Comparison of ENCODE assay signal across 8 cellular contexts in the genomic region with DNA sequence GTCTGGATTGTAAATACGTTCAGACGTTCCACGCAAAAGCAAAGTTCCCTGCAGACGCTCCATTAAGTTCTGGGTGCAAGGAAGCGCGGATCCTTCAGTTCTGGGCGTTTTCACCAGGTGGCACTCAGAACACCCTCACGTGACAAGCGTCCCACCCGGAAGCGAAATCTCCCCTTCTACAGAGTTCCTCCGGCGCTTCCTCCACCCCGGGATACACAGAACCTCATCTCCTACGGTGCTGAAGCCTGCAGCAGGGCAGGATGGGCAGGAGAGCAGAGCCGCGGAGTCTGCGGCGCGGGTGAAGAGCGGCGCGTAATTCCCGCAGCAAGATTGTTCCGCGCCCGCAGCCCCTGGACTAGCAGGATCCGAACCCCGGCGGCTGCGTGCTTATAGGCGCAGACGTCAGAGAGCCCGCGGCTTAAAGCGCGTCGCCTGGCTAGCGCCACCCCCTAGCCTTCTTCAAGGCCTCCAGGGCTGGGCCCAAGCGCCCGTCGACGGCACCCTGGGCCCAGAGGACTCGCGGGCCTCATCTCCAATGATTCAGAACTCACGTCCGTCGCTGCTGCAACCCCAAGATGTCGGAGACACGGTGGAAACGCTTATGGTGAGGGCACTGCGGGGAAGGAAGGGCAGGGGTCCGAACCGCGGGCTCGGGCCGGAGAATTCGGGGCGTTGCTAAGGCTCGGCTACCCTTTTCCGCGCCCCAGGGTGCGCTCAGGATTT. TPM values are rescaled to one million over a fixed set of nuclear protein-coding genes. Genes with fewer than 3 reads are reported as not detected.
A peak's percentile ranks its signal among the peaks of the same experiment; 100 is the strongest.
DNase-seq lines count a peak whose midpoint lies in the region; ATAC-seq, FAIRE-seq and TF ChIP-seq lines count a peak whose summit lies in the region.

A gene with protein sequence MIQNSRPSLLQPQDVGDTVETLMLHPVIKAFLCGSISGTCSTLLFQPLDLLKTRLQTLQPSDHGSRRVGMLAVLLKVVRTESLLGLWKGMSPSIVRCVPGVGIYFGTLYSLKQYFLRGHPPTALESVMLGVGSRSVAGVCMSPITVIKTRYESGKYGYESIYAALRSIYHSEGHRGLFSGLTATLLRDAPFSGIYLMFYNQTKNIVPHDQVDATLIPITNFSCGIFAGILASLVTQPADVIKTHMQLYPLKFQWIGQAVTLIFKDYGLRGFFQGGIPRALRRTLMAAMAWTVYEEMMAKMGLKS (plus strand): TSS at position 181 of the 723 bp plus-strand sequence. CDS start 355 bp downstream, at position 536.

- H3K4me1 ChIP-seq in H9 (ENCODE audit: insufficient read depth, low read length) (no peaks in the 10 kb centered on the region), parathyroid adenoma (peaks cover 17% of the 10 kb centered on the region), upper lobe of left lung (peaks cover 13 to 41% (median 25%) of the 10 kb centered on the region in 4 donors)

- TF ChIP-seq POLR2A in upper lobe of left lung (IDR thresholded peaks at IDR 0.05) = peak in 2 of 4 donors; percentile 36 to 64

- no CpG with 5 or more reads among the region's 63 CpGs for WGBS in H9 (ENCODE audit: extremely low coverage, insufficient read length, low lambda C conversion rate)
- WGBS in upper lobe of left lung, 2 donors = 0% methylated on average over 9 to 46 of the region's 63 CpGs

- H3K79me1 ChIP-seq in H9 (ENCODE audit: insufficient read depth, low read depth, low read length, poor library complexity, severe bottlenecking) = peaks cover 7% of the 10 kb centered on the region

- TF ChIP-seq EP300 in upper lobe of left lung (IDR thresholded peaks at IDR 0.05) = no peak

- H3K56ac ChIP-seq in H9 (ENCODE audit: insufficient read length, low read depth, low read length) = no peak within 1 kb of the TSS

- H4K5ac ChIP-seq in H9 (ENCODE audit: insufficient read length, low read depth, low read length) = no peak within 1 kb of the TSS

- H4K8ac ChIP-seq in H9 (replicated peaks; ENCODE audit: insufficient read length, low read depth, low read length) = no peak within 1 kb of the TSS

- H3K9me3 ChIP-seq in H9 (ENCODE audit: control insufficient read depth, low read depth, low read length) (no peaks in the 10 kb centered on the region), parathyroid adenoma (ENCODE audit: control insufficient read depth, low read length) (no peaks in the 10 kb centered on the region), upper lobe of left lung (no peaks in the 10 kb centered on the region)

- peak within 1 kb of the TSS; percentile 66 for H3K4me3 ChIP-seq in parathyroid adenoma (ENCODE audit: low read depth, low read length)
- peak within 1 kb of the TSS; percentile 67 to 94 (median 88) for H3K4me3 ChIP-seq in upper lobe of left lung

- H2BK15ac ChIP-seq in H9 (ENCODE audit: low read depth, low read length) = no peak within 1 kb of the TSS

- peaks cover 2% of the 10 kb centered on the region for H3K23me2 ChIP-seq in H9 (ENCODE audit: insufficient read length, low read depth, low read length, poor library complexity, severe bottlenecking)

- H2BK5ac ChIP-seq in H9 (ENCODE audit: insufficient read length, low read length) = no peak within 1 kb of the TSS

- peak within 1 kb of the TSS; percentile 90 for H3K18ac ChIP-seq in H9 (ENCODE audit: insufficient read length, low read depth, low read length)

- no peaks in the 10 kb centered on the region for H3K36me3 ChIP-seq in parathyroid adenoma (ENCODE audit: control insufficient read depth, insufficient read depth, low read length)
- H3K36me3 ChIP-seq in upper lobe of left lung = no peaks in the 10 kb centered on the region

- no peak within 1 kb of the TSS for H2BK20ac ChIP-seq in H9 (ENCODE audit: low read depth, low read length, poor library complexity, severe bottlenecking)

- DNase-seq in H9 (peak; percentile 88), NAMALWA (ENCODE audit: low spot score) (peak; percentile 92), glomerular endothelial cell (ENCODE audit: extremely low read depth, low read depth, low spot score) (no peak), upper lobe of left lung (peak; percentile 87 to 93), SIG-M5 treated with dmso at 0.1 percent for 504 hours (lab: John Stamatoyannopoulos, UW; ENCODE audit: unreplicated experiment) (no peak)
- DNase-seq in activated T-helper 9 cell treated with anti-CD3 and anti-CD28 coated beads, Interleukin-2, amount 50 U/mL, for 16 hours (ENCODE audit: low read depth) = peak; percentile 73

- no peaks in the 10 kb centered on the region for H3K9me3 Mint-ChIP-seq in H9

- no peak within 1 kb of the TSS for H2BK12ac ChIP-seq in H9 (ENCODE audit: insufficient read length, low read depth, low read length)

- peak; percentile 93 to 94 for ATAC-seq in upper lobe of left lung (ENCODE audit: low FRiP score in 2 of 2)

- peak; percentile 57 for FAIRE-seq in G401.6 (lab: Jason Lieb, UNC)

- H3K14ac ChIP-seq in H9 (ENCODE audit: insufficient read depth, low read length) = peak within 1 kb of the TSS; percentile 94

- H4K91ac ChIP-seq in H9 (ENCODE audit: insufficient read length, low read depth, low read length) = peak within 1 kb of the TSS; percentile 88

- H3K23ac ChIP-seq in H9 (ENCODE audit: insufficient read length, low read depth, low read length) = no peak within 1 kb of the TSS

- H2AK5ac ChIP-seq in H9 (ENCODE audit: insufficient read length, low read length) = no peak within 1 kb of the TSS

- no peak within 1 kb of the TSS for H2BK120ac ChIP-seq in H9 (ENCODE audit: low read depth, low read length, poor library complexity, severe bottlenecking)

- peak within 1 kb of the TSS; percentile 99 for H3K27ac Mint-ChIP-seq in H9

- TF ChIP-seq CTCF in H9 (conservative IDR thresholded peaks at IDR 0.05) = peak; percentile 39; the same call in 2 of the 3 replicates
- peak; percentile 44 for TF ChIP-seq CTCF in parathyroid adenoma (IDR thresholded peaks at IDR 0.05)
- TF ChIP-seq CTCF in upper lobe of left lung (IDR thresholded peaks at IDR 0.05) = peak in 2 of 6 experiments; percentile 30 to 34

- H3K79me2 ChIP-seq in H9 (ENCODE audit: insufficient read depth, low read length) (peaks cover 25% of the 10 kb centered on the region; the same call in 1 of the 2 replicates), parathyroid adenoma (peaks cover 30% of the 10 kb centered on the region)

- H2AFZ ChIP-seq in H9 (ENCODE audit: low read length) (no peak within 1 kb of the TSS), parathyroid adenoma (peak within 1 kb of the TSS; percentile 93)

- H3K27ac ChIP-seq in H9 (ENCODE audit: insufficient read length, low read depth, low read length) (peak within 1 kb of the TSS; percentile 54), parathyroid adenoma (peak within 1 kb of the TSS; percentile 93), upper lobe of left lung (peak within 1 kb of the TSS; percentile 91 to 96 (median 94))

- H3K27me3 ChIP-seq in H9 (ENCODE audit: insufficient read depth, low read length) (no peaks in the 10 kb centered on the region), parathyroid adenoma (ENCODE audit: control insufficient read depth, insufficient read depth, low read length) (no peaks in the 10 kb centered on the region), upper lobe of left lung (no peaks in the 10 kb centered on the region)

- peaks cover 2% of the 10 kb centered on the region; the same call in 1 of the 2 replicates for H3K27me3 Mint-ChIP-seq in H9 (ENCODE audit: low read depth)

- no peak within 1 kb of the TSS for H3T11ph ChIP-seq in H9 (ENCODE audit: low read length)

- H4K20me1 ChIP-seq in H9 (ENCODE audit: control insufficient read depth, insufficient read depth, insufficient read length) = no peaks in the 10 kb centered on the region

- H3K9ac ChIP-seq in H9 (ENCODE audit: extremely low read depth, insufficient read length, low read length) (peak within 1 kb of the TSS; percentile 85), parathyroid adenoma (peak within 1 kb of the TSS; percentile 91)

- H3K36me3 Mint-ChIP-seq in H9 (ENCODE audit: insufficient read depth in 1 of 3, low read depth in 3 of 3) = peaks cover 0 to 12% (median 1%) of the 10 kb centered on the region in 3 experiments; a peak in 4 of 7 replicates

- H3K4me2 ChIP-seq in H9 (ENCODE audit: insufficient read depth, insufficient read length, low read length) = peak within 1 kb of the TSS; percentile 63
- peak within 1 kb of the TSS; percentile 65 for H3K4me2 ChIP-seq in parathyroid adenoma (ENCODE audit: low read length)

- H3K4me3 Mint-ChIP-seq in H9 = peak within 1 kb of the TSS; percentile 98

- H3K4me1 Mint-ChIP-seq in H9 = peaks cover 17 to 35% of the 10 kb centered on the region in 2 experiments

- peak within 1 kb of the TSS; percentile 24; the same call in 1 of the 2 replicates for H3K4ac ChIP-seq in H9 (ENCODE audit: low read depth, low read length)

RNA-seq across cellular contexts. Expression of the gene that starts here (rescaled TPM):
- total RNA-seq in H9 (2021) (47.9 and 48.2 TPM in 2 replicates), glomerular endothelial cell (17.8 and 27.8 TPM in 2 replicates), upper lobe of left lung (10 to 100 TPM; 17.5 to 36.5 (median 30.2) TPM)

Comparison
In these comparisons a context has a peak if more than half of its experiments do, and no peak if none do; other contexts are left out.
1. DNase-seq: peak in H9 (single experiment), NAMALWA (single experiment), activated T-helper 9 cell treated with anti-CD3 and anti-CD28 coated beads, Interleukin-2, amount 50 U/mL, for 16 hours (single experiment) and upper lobe of left lung (2 of 2); none in glomerular endothelial cell (single experiment) and SIG-M5 treated with dmso at 0.1 percent for 504 hours (single experiment).
2. Peak in every context shown above with its lines, with median percentiles within 50 percentile points of each other: H3K27ac ChIP-seq.